ENCODE assay signal across 1 cellular context in the genomic region with DNA sequence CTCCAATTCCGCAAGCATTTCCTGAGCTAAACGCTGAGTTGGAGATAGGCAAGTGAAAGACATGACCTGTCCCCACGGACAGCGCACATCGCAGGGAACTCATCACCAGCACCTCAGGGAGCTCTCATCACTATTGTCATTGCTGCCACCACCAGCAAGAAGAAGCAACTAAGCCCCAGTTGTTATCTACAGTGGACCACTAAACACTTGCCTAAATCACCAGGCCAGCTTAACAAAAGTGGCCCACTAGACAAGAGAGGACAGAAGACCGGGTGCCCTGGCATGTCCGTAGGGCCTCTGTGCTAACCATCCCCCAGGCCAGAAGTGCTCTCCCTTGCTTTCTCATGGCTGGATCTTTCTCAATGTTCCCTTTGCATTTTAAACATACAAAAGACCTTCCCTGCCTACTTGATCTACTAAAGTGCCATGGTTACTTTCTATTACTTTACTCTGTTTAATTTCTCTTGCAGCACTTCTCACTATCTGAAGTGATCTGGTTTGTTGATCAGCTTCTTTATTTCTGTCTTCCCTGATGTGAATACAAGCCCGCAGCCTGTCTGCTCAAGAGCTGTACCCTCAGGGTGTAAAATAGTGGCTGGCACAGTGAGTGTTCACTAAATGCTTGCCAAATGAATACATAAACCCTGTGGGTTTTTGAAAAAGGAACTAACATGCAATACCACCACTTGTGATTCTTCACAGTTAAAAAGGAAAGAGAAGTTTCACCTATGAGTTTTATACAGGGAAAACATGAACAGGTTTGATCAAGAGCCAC.
TF ChIP-seq lines count a peak whose summit lies in the region.

No MANE protein-coding gene starts in this region.

TF ChIP-seq in H1, 55 proteins besides CTCF, POLR2A, EP300 and RAD21:
- TF ChIP-seq BACH1 (IDR thresholded peaks at IDR 0.05; ENCODE audit: low read length) (no peak), TAF7 (optimal IDR thresholded peaks at IDR 0.05; ENCODE audit: borderline replicate concordance, low read depth, low read length) (no peak)
